Comparison of ENCODE assay signal across 9 cellular contexts in the genomic region with DNA sequence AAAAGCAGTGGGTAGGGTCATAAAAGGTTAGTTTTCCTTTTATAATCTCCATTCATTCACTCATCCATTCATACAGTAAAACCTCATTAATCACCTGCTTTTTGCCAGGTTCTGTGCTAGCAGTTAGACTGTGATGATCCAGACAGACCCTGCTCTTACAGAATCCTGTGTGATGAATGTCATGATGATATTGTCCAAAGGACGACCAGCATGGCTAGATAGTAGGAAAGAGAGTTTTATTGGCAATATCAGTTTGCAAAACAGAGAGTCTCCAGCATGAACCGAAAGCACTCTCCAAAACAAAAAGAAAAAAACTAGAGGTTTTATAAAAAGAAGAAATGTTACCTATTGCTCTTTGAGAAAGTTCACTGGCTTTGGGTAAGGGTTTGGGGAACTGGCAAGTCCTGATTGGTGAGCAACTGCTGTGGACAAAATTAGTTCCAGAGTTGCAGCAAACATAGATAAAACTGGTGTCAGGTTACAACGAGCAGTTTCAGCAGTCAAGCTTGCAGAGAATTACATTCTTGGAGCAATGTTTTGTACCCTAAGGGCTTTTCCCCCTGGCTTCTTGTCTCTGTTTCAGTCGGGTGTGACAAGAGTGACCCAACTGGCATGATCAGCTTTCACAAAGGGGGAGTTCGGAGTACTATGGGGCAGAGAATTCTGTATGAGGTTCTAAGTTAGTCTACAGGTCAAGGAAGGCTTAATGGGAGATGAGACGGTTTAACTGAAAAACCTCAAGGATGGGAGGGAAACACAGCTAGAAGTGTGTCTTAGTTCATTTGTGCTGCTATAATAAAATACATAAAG. TPM values are rescaled to one million over a fixed set of nuclear protein-coding genes. Genes with fewer than 3 reads are reported as not detected.
DNase-seq lines count a peak whose midpoint lies in the region; ATAC-seq, FAIRE-seq and TF ChIP-seq lines count a peak whose summit lies in the region.
"Had no signal": no experiment of that assay in that cellular context is flagged by ENCODE, and none has a peak within 500 bp of the region (broad histone marks: within the 10 kb centered on the region; RNA-seq: fewer than 3 reads in every experiment).

No MANE protein-coding gene starts in this region.

- no peak for ATAC-seq in GM19463 (IDR thresholded peaks at IDR 0.05; ENCODE audit: unreplicated experiment)

- H3K36me3 Mint-ChIP-seq in astrocyte (ENCODE audit: low read depth, unreplicated experiment) = peaks cover 16% of the 10 kb centered on the region

- POLR2A ChIA-PET in BJ (lab: Charles Lee) = interaction anchor here (0.5 kb wide), 1 partner anchor 204 kb away, joined by 4 read pairs; no protein-coding TSS in a partner anchor

- H3K4me3 ChIP-seq in BJ (ENCODE audit: low read depth, low read length) = no peak overlapping the region
- H3K4me3 ChIP-seq in KMS-11 (IDR thresholded peaks at IDR 0.05; ENCODE audit: insufficient read depth, low read depth, low read length) = no peak overlapping the region
- no peak overlapping the region for H3K4me3 ChIP-seq in astrocyte (ENCODE audit: insufficient read depth, low read depth, low read length)

- intact Hi-C loops in head of caudate nucleus (cut with DNase I) = no loop called here

- H3K4me1 Mint-ChIP-seq in astrocyte (ENCODE audit: low read depth, unreplicated experiment) = peaks cover 34% of the 10 kb centered on the region

- H3K4me2 ChIP-seq in KMS-11 (peak overlapping the region; percentile 93), astrocyte (ENCODE audit: low read length) (peak overlapping the region; percentile 55)

- H2AFZ ChIP-seq in KMS-11 (ENCODE audit: low read depth) (no peak overlapping the region), astrocyte (ENCODE audit: low read depth, low read length) (no peak overlapping the region)

- H3K27me3 Mint-ChIP-seq in astrocyte (ENCODE audit: low read depth, unreplicated experiment) = no peaks in the 10 kb centered on the region

- H3K36me3 ChIP-seq in BJ (ENCODE audit: control insufficient read depth, insufficient read depth, low read length) = peaks cover 4% of the 10 kb centered on the region
- no peaks in the 10 kb centered on the region for H3K36me3 ChIP-seq in KMS-11 (ENCODE audit: insufficient read depth)
- H3K36me3 ChIP-seq in astrocyte (ENCODE audit: insufficient read depth, low read length) = no peaks in the 10 kb centered on the region

- peak; percentile 43 for FAIRE-seq in astrocyte (lab: Jason Lieb, UNC)
- FAIRE-seq: kidney had no signal

- H3K27ac ChIP-seq in KMS-11 (peak overlapping the region; percentile 81), astrocyte (ENCODE audit: low read depth, low read length) (no peak overlapping the region)

- H3K9me3 ChIP-seq in astrocyte (ENCODE audit: insufficient read depth, low read depth, low read length) = no peaks in the 10 kb centered on the region

- CTCF ChIA-PET in BJ (lab: Yijun Ruan, JAX) = no interaction called here

- no peaks in the 10 kb centered on the region for H3K27me3 ChIP-seq in BJ (ENCODE audit: control insufficient read depth, insufficient read depth, low read length)
- no peaks in the 10 kb centered on the region for H3K27me3 ChIP-seq in KMS-11 (ENCODE audit: insufficient read depth, low read depth)
- no peaks in the 10 kb centered on the region for H3K27me3 ChIP-seq in astrocyte (ENCODE audit: insufficient read depth, low read length)

- no peak overlapping the region for H3K4me3 Mint-ChIP-seq in astrocyte (ENCODE audit: unreplicated experiment)

- H3K4me1 ChIP-seq in KMS-11 (ENCODE audit: low read depth, poor library complexity, severe bottlenecking) (peaks cover 67% of the 10 kb centered on the region), astrocyte (ENCODE audit: insufficient read depth, low read length) (peaks cover 32% of the 10 kb centered on the region)

- H3K79me2 ChIP-seq in KMS-11 (ENCODE audit: insufficient read depth, low read depth) (peaks cover 48% of the 10 kb centered on the region), astrocyte (ENCODE audit: insufficient read depth, low read length) (peaks cover 46% of the 10 kb centered on the region)

- H4K20me1 ChIP-seq in KMS-11 (ENCODE audit: insufficient read depth) = no peaks in the 10 kb centered on the region
- peaks cover 33% of the 10 kb centered on the region for H4K20me1 ChIP-seq in astrocyte (ENCODE audit: insufficient read depth, low read length)

- DNase-seq in BJ (ENCODE audit: low read depth) (peak; percentile 64), astrocyte (ENCODE audit: low read depth) (peak; percentile 87), left kidney (ENCODE audit: low read depth, low spot score) (peak; percentile 85), DMS114 treated with DMSO at 0.1 percent for 48 hours (lab: John Stamatoyannopoulos, UW; ENCODE audit: unreplicated experiment) (no peak), mesenteric fat pad (ENCODE audit: low spot score) (no peak), head of caudate nucleus (no peak)
- DNase-seq: kidney had no signal

- peak overlapping the region; percentile 29; the same call in 1 of the 2 replicates for H3K9ac ChIP-seq in KMS-11
- H3K9ac ChIP-seq in astrocyte (ENCODE audit: low read length) = no peak overlapping the region

- H3K27ac Mint-ChIP-seq in astrocyte (ENCODE audit: unreplicated experiment) = peak overlapping the region; percentile 66

- no peaks in the 10 kb centered on the region for H3K9me3 Mint-ChIP-seq in astrocyte (ENCODE audit: unreplicated experiment)

- no peak for TF ChIP-seq CTCF in BJ (IDR thresholded peaks at IDR 0.05; ENCODE audit: insufficient read depth, low read depth, low read length)
- no peak for TF ChIP-seq CTCF in KMS-11 (conservative IDR thresholded peaks at IDR 0.05; ENCODE audit: low read depth, low read length)
- TF ChIP-seq CTCF in astrocyte (IDR thresholded peaks at IDR 0.05; ENCODE audit: insufficient read depth, low read depth, low read length) = no peak

RNA-seq across cellular contexts. Expression of a gene that starts 58.3 kb away (rescaled TPM):
- 67.7 and 74.1 TPM in 2 replicates for polyA plus RNA-seq in BJ (2011; rRNA removed)
- polyA minus RNA-seq in BJ (2011; rRNA and poly(A)+ RNA removed) = 27.6 and 30.5 TPM in 2 replicates
- total RNA-seq in astrocyte (127 and 132 TPM in 2 replicates), mesenteric fat pad (110 TPM)

Comparison
In these comparisons a context has a peak if more than half of its experiments do, and no peak if none do; other contexts are left out.
1. DNase-seq: peak in BJ (single experiment), astrocyte (single experiment) and left kidney (single experiment); none in DMS114 treated with DMSO at 0.1 percent for 48 hours (single experiment), mesenteric fat pad (single experiment) and head of caudate nucleus (0 of 42).